In genomic region chr2:100195942-100196341, GRCh38 we compare ENCODE assay signal across 1 cellular context.
TF ChIP-seq lines count a peak whose summit lies in the region.

No MANE protein-coding gene starts in this region.

TF ChIP-seq in HepG2, 621 proteins besides CTCF, POLR2A, EP300 and RAD21 (continued from another document):
- TF ChIP-seq ZNF710 (CRISPR knock-in tag; IDR thresholded peaks at IDR 0.05; ENCODE audit: borderline replicate concordance): no peak
- TF ChIP-seq MLXIP (CRISPR knock-in tag; IDR thresholded peaks at IDR 0.05; ENCODE audit: borderline replicate concordance): no peak
TF ChIP-seq in HepG2: peak in this region for 0.
